Comparison of ENCODE assay signal across 8 cellular contexts in genomic region chr2:29238497-29238896, GRCh38.
A peak's percentile ranks its signal among the peaks of the same experiment; 100 is the strongest.
DNase-seq lines count a peak whose midpoint lies in the region; ATAC-seq and TF ChIP-seq lines count a peak whose summit lies in the region.

No MANE protein-coding gene starts in this region.

- peaks cover 9% of the 10 kb centered on the region for H3K4me1 ChIP-seq in BE2C

- no peaks in the 10 kb centered on the region for H3K36me3 ChIP-seq in BE2C

- TF ChIP-seq POLR2A in GM18505 (IDR thresholded peaks at IDR 0.05; ENCODE audit: borderline replicate concordance, extremely low read depth, insufficient read depth, insufficient read length) = no peak

- no peaks in the 10 kb centered on the region for H3K9me3 ChIP-seq in BE2C

- H3K4me3 ChIP-seq in BE2C (ENCODE audit: low read depth, low read length) (no peak overlapping the region), GM12875 (ENCODE audit: low read depth, low read length) (no peak overlapping the region)

- H3K27me3 ChIP-seq in BE2C = no peaks in the 10 kb centered on the region

- TF ChIP-seq CTCF in BE2C (IDR thresholded peaks at IDR 0.05; ENCODE audit: low read depth, low read length) (peak; percentile 94), GM12875 (IDR thresholded peaks at IDR 0.05; ENCODE audit: borderline replicate concordance, insufficient read depth, low read depth, low read length) (peak; percentile 90)

- ATAC-seq in GM18505 (IDR thresholded peaks at IDR 0.05; ENCODE audit: unreplicated experiment) (no peak), HG03354 (IDR thresholded peaks at IDR 0.05; ENCODE audit: poor library complexity, severe bottlenecking, unreplicated experiment) (no peak), left colon (no peak)

- DNase-seq in BE2C = peak; percentile 69
- peak; percentile 40 for DNase-seq in RPMI8226
- peak; percentile 75 for DNase-seq in hepatic stellate cell (ENCODE audit: low spot score)
- DNase-seq in NCI-H524 treated with DMSO at 0.1 percent for 48 hours (lab: John Stamatoyannopoulos, UW) = no peak
- DNase-seq in left colon = no peak

- intact Hi-C loops in left colon (cut with DNase I, micrococcal nuclease) = no loop called here

Comparison
In these comparisons a context has a peak if more than half of its experiments do, and no peak if none do; other contexts are left out.
1. DNase-seq: peak in BE2C (single experiment), RPMI8226 (single experiment) and hepatic stellate cell (single experiment); none in NCI-H524 treated with DMSO at 0.1 percent for 48 hours (single experiment) and left colon (0 of 2).